Comparison of ENCODE assay signal across 12 cellular contexts in genomic region chr13:99311748-99312492, GRCh38. TPM values are rescaled to one million over a fixed set of nuclear protein-coding genes. Genes with fewer than 3 reads are reported as not detected.
A peak's percentile ranks its signal among the peaks of the same experiment; 100 is the strongest.
DNase-seq lines count a peak whose midpoint lies in the region; ATAC-seq and TF ChIP-seq lines count a peak whose summit lies in the region.
"Had no signal": no experiment of that assay in that cellular context is flagged by ENCODE, and none has a peak within 500 bp of the region (broad histone marks: within the 10 kb centered on the region; RNA-seq: fewer than 3 reads in every experiment).

No MANE protein-coding gene starts in this region.

- TF ChIP-seq EP300 in tibial nerve (IDR thresholded peaks at IDR 0.05), result no peak

- no peak overlapping the region for H3K4me3 Mint-ChIP-seq in activated naive CD8-positive, alpha-beta T cell treated with anti-CD3 and anti-CD28 coated beads, Interleukin-2, amount 50 U/mL, for 24 hours

- H3K4me3 ChIP-seq in heart left ventricle (no peak overlapping the region), lower lobe of right lung (no peak overlapping the region), tibial nerve (no peak overlapping the region)

- peak overlapping the region in 8 of 12 donors; percentile 11 to 83 (median 34) for H3K27ac ChIP-seq in heart left ventricle
- peak overlapping the region; percentile 13 for H3K27ac ChIP-seq in lower lobe of right lung
- H3K27ac ChIP-seq in tibial nerve, result peak overlapping the region in 3 of 4 donors; percentile 41 to 81 (median 76)

- no peaks in the 10 kb centered on the region for H3K27me3 Mint-ChIP-seq in activated naive CD8-positive, alpha-beta T cell treated with anti-CD3 and anti-CD28 coated beads, Interleukin-2, amount 50 U/mL, for 24 hours

- peak overlapping the region; percentile 90 for H3K27ac Mint-ChIP-seq in activated naive CD8-positive, alpha-beta T cell treated with anti-CD3 and anti-CD28 coated beads, Interleukin-2, amount 50 U/mL, for 24 hours

- H3K9me3 ChIP-seq in heart left ventricle, result no peaks in the 10 kb centered on the region
- H3K9me3 ChIP-seq in lower lobe of right lung, result no peaks in the 10 kb centered on the region
- H3K9me3 ChIP-seq in tibial nerve, result no peaks in the 10 kb centered on the region

- no peak for TF ChIP-seq CTCF in heart left ventricle (IDR thresholded peaks at IDR 0.05)
- no peak for TF ChIP-seq CTCF in lower lobe of right lung (IDR thresholded peaks at IDR 0.05)
- TF ChIP-seq CTCF in tibial nerve (IDR thresholded peaks at IDR 0.05), result no peak

- DNase-seq in heart left ventricle (no peak), Right ventricle myocardium superior (no peak), lower lobe of right lung (no peak), tibial nerve (ENCODE audit: low spot score in 2 of 2) (peak in 1 of 2 donors; percentile 58), COR-L47 (lab: John Stamatoyannopoulos, UW) (no peak), DMS 273 (lab: John Stamatoyannopoulos, UW; ENCODE audit: unreplicated experiment) (no peak), NCI-H524 treated with DMSO at 0.1 percent for 48 hours (lab: John Stamatoyannopoulos, UW) (no peak)
- DNase-seq in activated naive CD8-positive, alpha-beta T cell treated with anti-CD3 and anti-CD28 coated beads, Interleukin-2, amount 50 U/mL, for 24 hours, result no peak
- DNase-seq: Calu3; central memory CD4-positive, alpha-beta T cell; NCI-H1436; PC-3 had no signal

- TF ChIP-seq POLR2A in heart left ventricle (IDR thresholded peaks at IDR 0.05) (no peak), tibial nerve (IDR thresholded peaks at IDR 0.05) (no peak)

- ATAC-seq in heart left ventricle (no peak), Right ventricle myocardium superior (ENCODE audit: poor library complexity) (no peak), lower lobe of right lung (no peak)
- no peak for ATAC-seq in activated naive CD8-positive, alpha-beta T cell treated with anti-CD3 and anti-CD28 coated beads, Interleukin-2, amount 50 U/mL, for 24 hours
- ATAC-seq: PC-3 had no signal

- H3K36me3 ChIP-seq in heart left ventricle (peaks cover 0 to 17% (median 2%) of the 10 kb centered on the region in 9 donors), lower lobe of right lung (no peaks in the 10 kb centered on the region), tibial nerve (no peaks in the 10 kb centered on the region)

- no peaks in the 10 kb centered on the region for H3K9me3 Mint-ChIP-seq in activated naive CD8-positive, alpha-beta T cell treated with anti-CD3 and anti-CD28 coated beads, Interleukin-2, amount 50 U/mL, for 24 hours

- peaks cover 97% of the 10 kb centered on the region for H3K4me1 Mint-ChIP-seq in activated naive CD8-positive, alpha-beta T cell treated with anti-CD3 and anti-CD28 coated beads, Interleukin-2, amount 50 U/mL, for 24 hours

- peaks cover 0 to 94% (median 18%) of the 10 kb centered on the region in 12 donors for H3K4me1 ChIP-seq in heart left ventricle
- H3K4me1 ChIP-seq in lower lobe of right lung, result peaks cover 51% of the 10 kb centered on the region
- H3K4me1 ChIP-seq in tibial nerve, result peaks cover 0 to 37% (median 8%) of the 10 kb centered on the region in 4 donors

- H3K27me3 ChIP-seq in heart left ventricle (no peaks in the 10 kb centered on the region), lower lobe of right lung (ENCODE audit: low read depth) (no peaks in the 10 kb centered on the region), tibial nerve (no peaks in the 10 kb centered on the region)

- peaks cover 50% of the 10 kb centered on the region for H3K36me3 Mint-ChIP-seq in activated naive CD8-positive, alpha-beta T cell treated with anti-CD3 and anti-CD28 coated beads, Interleukin-2, amount 50 U/mL, for 24 hours (ENCODE audit: low read depth)

- intact Hi-C loops in heart left ventricle (cut with DNase I) (no loop called here), Right ventricle myocardium superior (cut with DNase I) (no loop called here), lower lobe of right lung (cut with DNase I) (no loop called here)

- 87 to 92% (median 91%) methylated on average over 10 of the region's 10 CpGs for WGBS in heart left ventricle, 4 donors
- WGBS in tibial nerve, 2 donors, result 81 to 83% methylated on average over 10 of the region's 10 CpGs

RNA-seq across cellular contexts. Expression of gene GPR183, which starts 4.7 kb away (rescaled TPM):
- total RNA-seq in heart left ventricle, result 1 to 10 TPM in 7 of 9 donors, under 1 TPM in 2; 0.69 to 7.6 (median 1.5) TPM
- polyA plus RNA-seq in heart left ventricle, result 1 to 10 TPM in 1 of 2 donors, under 1 TPM in 1; 0.72 to 2.7 TPM
- 1.6 TPM for total RNA-seq in Right ventricle myocardium superior
- 9.0 TPM for total RNA-seq in lower lobe of right lung
- total RNA-seq in tibial nerve, result 10 to 100 TPM in 3 of 4 donors, 1 to 10 TPM in 1; 6.3 to 20.4 (median 13.1) TPM
- total RNA-seq: Calu3, PC-3 had no signal

RNA-seq across cellular contexts. Expression of gene GPR18, which starts 53.7 kb away (rescaled TPM):
- 1 to 10 TPM in 1 of 9 donors, under 1 TPM in 1, not detected in 7; 0.34 to 1.1 TPM for total RNA-seq in heart left ventricle
- under 1 TPM in 1 of 2 donors, not detected in 1; 0.04 TPM for polyA plus RNA-seq in heart left ventricle
- not detected for total RNA-seq in Right ventricle myocardium superior
- total RNA-seq in lower lobe of right lung, result 0.38 TPM
- total RNA-seq in tibial nerve, result not detected
- total RNA-seq: Calu3, PC-3 had no signal

Comparison
In these comparisons a context has a peak if more than half of its experiments do, and no peak if none do; other contexts are left out.
1. H3K27ac ChIP-seq: peak in every context shown above with its lines; median percentile 76 in tibial nerve; 34 in heart left ventricle; 13 in lower lobe of right lung.